ENCODE assay signal across 8 cellular contexts in the genomic region with DNA sequence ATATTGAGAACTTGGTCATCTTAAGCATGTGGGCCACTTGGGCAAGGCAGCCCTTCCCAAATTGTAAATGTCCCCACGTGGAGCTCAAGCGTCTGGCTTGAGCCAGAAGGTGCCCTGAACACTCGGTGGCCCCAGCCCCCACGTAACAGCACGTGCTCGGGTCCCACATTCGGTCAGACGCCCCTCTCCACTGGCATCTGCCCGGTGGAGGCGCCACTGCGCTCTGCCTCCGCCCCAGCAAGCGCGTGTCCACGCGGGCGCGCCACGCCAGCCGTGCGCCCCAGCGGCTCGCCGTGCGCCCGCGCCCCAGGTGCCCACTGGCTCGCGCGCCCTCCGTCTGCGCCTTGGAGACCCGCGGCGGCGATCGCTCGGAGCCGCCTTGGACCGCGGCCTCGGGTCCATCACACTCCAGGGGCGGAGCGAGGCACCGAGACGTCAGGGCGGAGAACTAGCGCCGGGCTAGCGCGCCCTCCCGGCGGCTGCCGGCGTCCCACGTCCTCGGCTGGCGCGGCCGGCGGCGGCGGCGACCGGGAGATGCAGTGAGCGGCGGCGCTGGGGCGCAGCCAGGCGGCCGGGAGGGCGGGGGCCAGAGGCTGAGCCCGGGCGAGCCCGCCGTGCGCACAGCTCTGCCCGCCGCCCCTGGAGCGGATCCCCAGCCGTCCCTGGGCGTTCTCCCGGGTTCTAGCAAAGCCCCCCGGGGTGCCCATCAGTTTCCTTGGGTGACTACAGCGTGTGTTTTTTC. TPM values are rescaled to one million over a fixed set of nuclear protein-coding genes. Genes with fewer than 3 reads are reported as not detected.
A peak's percentile ranks its signal among the peaks of the same experiment; 100 is the strongest.
DNase-seq lines count a peak whose midpoint lies in the region; ATAC-seq, FAIRE-seq and TF ChIP-seq lines count a peak whose summit lies in the region.

A gene (plus strand): TSS at position 488 of the 742 bp plus-strand sequence. CDS start 291 bp downstream, outside the sequence.

- H3K27ac ChIP-seq in caudate nucleus (ENCODE audit: low read depth, low read length) (no peak within 1 kb of the TSS), kidney (ENCODE audit: low read depth in 2 of 2, low read length in 2 of 2) (peak within 1 kb of the TSS in 1 of 2 donors; percentile 29), stomach smooth muscle (ENCODE audit: low read length) (no peak within 1 kb of the TSS)

- intact Hi-C loops in kidney (cut with DNase I), result no loop called here

- H3K36me3 ChIP-seq in GM06990 (ENCODE audit: control insufficient read depth, insufficient read depth, low read length), result no peaks in the 10 kb centered on the region
- no peaks in the 10 kb centered on the region for H3K36me3 ChIP-seq in kidney (ENCODE audit: control insufficient read depth in 1 of 2, insufficient read depth in 2 of 2, low read length in 2 of 2)
- H3K36me3 ChIP-seq in stomach smooth muscle (ENCODE audit: control insufficient read depth in 2 of 2, insufficient read depth in 2 of 2, low read length in 2 of 2), result no peaks in the 10 kb centered on the region

- ATAC-seq in GM18502 (IDR thresholded peaks at IDR 0.05; ENCODE audit: poor library complexity, unreplicated experiment), result no peak
- no peak for ATAC-seq in HG02938 (IDR thresholded peaks at IDR 0.05; ENCODE audit: unreplicated experiment)
- ATAC-seq in GM18870 (IDR thresholded peaks at IDR 0.05; ENCODE audit: unreplicated experiment), result no peak

- no peaks in the 10 kb centered on the region for H3K9me3 ChIP-seq in kidney (ENCODE audit: control insufficient read depth in 1 of 2, low read length in 2 of 2)
- no peaks in the 10 kb centered on the region for H3K9me3 ChIP-seq in stomach smooth muscle (ENCODE audit: control insufficient read depth in 2 of 2, low read length in 2 of 2)

- FAIRE-seq in kidney (lab: Jason Lieb, UNC), result no peak

- H3K4me3 ChIP-seq in GM06990 (replicated peaks; ENCODE audit: low read depth, low read length), result no peak within 1 kb of the TSS
- peak within 1 kb of the TSS; percentile 43 to 73 for H3K4me3 ChIP-seq in kidney (ENCODE audit: low read length in 2 of 2)
- peak within 1 kb of the TSS; percentile 59 to 73 for H3K4me3 ChIP-seq in stomach smooth muscle (ENCODE audit: low read length in 2 of 2)

- H3K27me3 ChIP-seq in GM06990 (replicated peaks; ENCODE audit: control insufficient read depth, insufficient read depth, low read length) (peaks cover 1% of the 10 kb centered on the region; the same call in 1 of the 2 replicates), stomach smooth muscle (ENCODE audit: control insufficient read depth in 1 of 2, insufficient read depth in 2 of 2, low read length in 2 of 2) (peaks cover 3 to 19% of the 10 kb centered on the region in 2 donors)

- DNase-seq in GM06990 (ENCODE audit: extremely low read depth, insufficient read length) (peak; percentile 14), NCI-H2107 treated with DMSO at 0.1 percent for 48 hours (lab: John Stamatoyannopoulos, UW; ENCODE audit: unreplicated experiment) (peak; percentile 22), caudate nucleus (lab: John Stamatoyannopoulos, UW) (peak in 44 of 61 donors; percentile 6 to 74 (median 26)), kidney (peak; percentile 86)

- no peaks in the 10 kb centered on the region for H3K4me1 ChIP-seq in kidney (ENCODE audit: control insufficient read depth in 1 of 2, insufficient read depth in 1 of 2, low read depth in 1 of 2, low read length in 2 of 2)
- H3K4me1 ChIP-seq in stomach smooth muscle (ENCODE audit: control insufficient read depth, insufficient read depth, low read length), result peaks cover 7% of the 10 kb centered on the region

- TF ChIP-seq CTCF in GM06990 (IDR thresholded peaks at IDR 0.05; ENCODE audit: insufficient read depth, low read length, poor library complexity, severe bottlenecking) (no peak), kidney (IDR thresholded peaks at IDR 0.05; ENCODE audit: borderline replicate concordance, extremely low read depth, insufficient read depth) (peak; percentile 14)

- H3K9ac ChIP-seq in kidney (ENCODE audit: low read length in 2 of 2) (peak within 1 kb of the TSS; percentile 41 to 59), stomach smooth muscle (ENCODE audit: low read length in 2 of 2) (peak within 1 kb of the TSS; percentile 45 to 47)

RNA-seq across cellular contexts. Expression of the gene that starts here (rescaled TPM):
- 10.6 TPM for total RNA-seq in kidney
- polyA plus RNA-seq in kidney (ENCODE audit: insufficient read depth, low read depth, low replicate concordance), result 0.26 TPM

Comparison
In these comparisons a context has a peak if more than half of its experiments do, and no peak if none do; other contexts are left out.
1. DNase-seq: peak in every context shown above with its lines; median percentile 86 in kidney; 26 in caudate nucleus; 22 in NCI-H2107 treated with DMSO at 0.1 percent for 48 hours; 14 in GM06990.